ENCODE assay signal across 1 cellular context in genomic region chr5:147451125-147451524, GRCh38.
TF ChIP-seq lines count a peak whose summit lies in the region.

No MANE protein-coding gene starts in this region.

TF ChIP-seq in WTC11, 78 proteins besides CTCF, POLR2A, EP300 and RAD21 (continued from another document):
- TF ChIP-seq USF2 (CRISPR knock-in tag; IDR thresholded peaks at IDR 0.05) (no peak), RELA (CRISPR knock-in tag; IDR thresholded peaks at IDR 0.05; ENCODE audit: borderline replicate concordance) (no peak), ZNF219 (CRISPR knock-in tag; IDR thresholded peaks at IDR 0.05; ENCODE audit: borderline replicate concordance) (no peak), NFE2L1 (CRISPR knock-in tag; IDR thresholded peaks at IDR 0.05) (no peak), AR (CRISPR knock-in tag; IDR thresholded peaks at IDR 0.05) (no peak)
